Comparison of ENCODE assay signal across 20 cellular contexts in genomic region chr5:45334939-45335338, GRCh38.
"Had no signal": no experiment of that assay in that cellular context is flagged by ENCODE, and none has a peak within 500 bp of the region (broad histone marks: within the 10 kb centered on the region; RNA-seq: fewer than 3 reads in every experiment).

No MANE protein-coding gene starts in this region.

- H3K27me3 Mint-ChIP-seq: activated CD8-positive, alpha-beta T cell treated with anti-CD3 and anti-CD28 coated beads for 36 hours; activated naive CD4-positive, alpha-beta T cell treated with anti-CD3 and anti-CD28 coated beads, Interleukin-2, amount 50 U/mL, for 24 hours had no signal

- H3K4me3 Mint-ChIP-seq: activated CD8-positive, alpha-beta T cell treated with anti-CD3 and anti-CD28 coated beads for 36 hours; activated naive CD4-positive, alpha-beta T cell treated with anti-CD3 and anti-CD28 coated beads, Interleukin-2, amount 50 U/mL, for 24 hours; activated T-cell treated with anti-CD3 and anti-CD28 coated beads, Interleukin-2, amount 50 U/mL, for 72 hours; T-helper 1 cell treated with Interleukin-12 subunit alpha and Interleukin-12 subunit beta and Interleukin-4 antibody, amounts not matched to agents 30 μg/mL and 1 μg/mL, for 36 hours had no signal

- H3K27me3 ChIP-seq: ascending aorta, body of pancreas, Peyer's patch had no signal

- H3K4me1 Mint-ChIP-seq: activated naive CD4-positive, alpha-beta T cell treated with anti-CD3 and anti-CD28 coated beads, Interleukin-2, amount 50 U/mL, for 24 hours had no signal

- H3K27ac ChIP-seq: ascending aorta, body of pancreas, Peyer's patch, RWPE1 had no signal

- H3K36me3 ChIP-seq: ascending aorta, Peyer's patch had no signal

- H3K4me1 ChIP-seq: ascending aorta, body of pancreas, Peyer's patch had no signal

- H3K9me3 ChIP-seq: ascending aorta, body of pancreas, Peyer's patch had no signal

- H3K36me3 Mint-ChIP-seq: activated naive CD4-positive, alpha-beta T cell treated with anti-CD3 and anti-CD28 coated beads, Interleukin-2, amount 50 U/mL, for 24 hours had no signal

- H3K27ac Mint-ChIP-seq: activated CD8-positive, alpha-beta T cell treated with anti-CD3 and anti-CD28 coated beads for 36 hours; activated naive CD4-positive, alpha-beta T cell treated with anti-CD3 and anti-CD28 coated beads, Interleukin-2, amount 50 U/mL, for 24 hours; activated T-cell treated with anti-CD3 and anti-CD28 coated beads, Interleukin-2, amount 50 U/mL, for 72 hours; T-helper 1 cell treated with Interleukin-12 subunit alpha and Interleukin-12 subunit beta and Interleukin-4 antibody, amounts not matched to agents 30 μg/mL and 1 μg/mL, for 36 hours had no signal

- ATAC-seq: activated CD4-positive, CD25-positive, alpha-beta regulatory T cell treated with anti-CD3 and anti-CD28 coated beads, Interleukin-2, amount 50 U/mL, for 24 hours; activated CD8-positive, alpha-beta T cell treated with anti-CD3 and anti-CD28 coated beads for 36 hours; activated T-cell treated with anti-CD3 and anti-CD28 coated beads, Interleukin-2, amount 50 U/mL, for 72 hours; body of pancreas had no signal

- DNase-seq: activated CD4-positive, alpha-beta T cell treated with anti-CD3 and anti-CD28 coated beads for 4 hours; activated CD8-positive, alpha-beta memory T cell treated with anti-CD3 and anti-CD28 coated beads, Interleukin-2, amount 50 U/mL, for 4 hours; activated CD8-positive, alpha-beta T cell treated with anti-CD3 and anti-CD28 coated beads for 36 hours; activated T-cell treated with anti-CD3 and anti-CD28 coated beads, Interleukin-2, amount 50 U/mL, for 72 hours; body of pancreas; IMR-90; Kasumi-1; KBM-7; NCI-H1048; NCI-H146; NCI-H187 treated with DMSO at 0.1 percent for 48 hours; NCI-H2081 treated with DMSO at 0.1 percent for 48 hours; NCI-H524; Peyer's patch; SHP77 treated with DMSO at 0.1 percent for 48 hours had no signal

- H3K4me3 ChIP-seq: ascending aorta, body of pancreas, Peyer's patch had no signal
